18 cellular contexts compared by ENCODE assay signal in the genomic region with DNA sequence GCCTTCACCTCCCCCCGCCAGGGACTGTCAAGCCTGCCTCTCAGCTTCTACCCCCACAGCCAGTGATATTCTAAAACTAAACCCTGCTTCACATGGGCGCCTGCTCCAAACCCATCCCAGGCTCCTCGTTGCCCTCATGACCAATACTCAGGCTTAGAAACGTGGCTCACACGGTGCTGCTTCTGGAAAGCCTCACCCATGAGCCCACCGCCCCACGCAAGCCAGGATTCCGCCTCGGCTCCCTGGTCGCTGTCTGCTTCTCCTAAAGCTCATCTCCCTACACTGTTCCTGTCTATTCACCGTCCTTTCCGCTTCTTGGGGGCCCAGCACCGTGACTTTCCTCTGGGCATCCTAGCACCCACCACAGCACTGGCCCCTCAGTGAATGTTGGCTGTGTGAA.
"Had no signal": no experiment of that assay in that cellular context is flagged by ENCODE, and none has a peak within 500 bp of the region (broad histone marks: within the 10 kb centered on the region; RNA-seq: fewer than 3 reads in every experiment).

No MANE protein-coding gene starts in this region.

- H3K9ac ChIP-seq: SK-N-SH had no signal

- H3K27ac ChIP-seq: RWPE1 had no signal

- ATAC-seq: Panc1, PC-3 had no signal

- H3K4me2 ChIP-seq: SK-N-SH had no signal

- H3K9me3 ChIP-seq: SK-N-SH had no signal

- DNase-seq: KBM-7, MV-4-11, NCI-H1048, NCI-H1105, NCI-H1417, NCI-H1436 treated with DMSO at 0.1 percent for 48 hours, NCI-H1694, NCI-H187 treated with DMSO at 0.1 percent for 48 hours, NCI-H2029 treated with DMSO at 0.1 percent for 48 hours, NCI-H2171 treated with DMSO at 0.1 percent for 48 hours, NCI-H524, NCI-H526 treated with DMSO at 0.1 percent for 48 hours, NCI-H774, PC-3, SHP77, SK-N-SH had no signal
